Comparison of ENCODE assay signal across 1 cellular context in the genomic region with DNA sequence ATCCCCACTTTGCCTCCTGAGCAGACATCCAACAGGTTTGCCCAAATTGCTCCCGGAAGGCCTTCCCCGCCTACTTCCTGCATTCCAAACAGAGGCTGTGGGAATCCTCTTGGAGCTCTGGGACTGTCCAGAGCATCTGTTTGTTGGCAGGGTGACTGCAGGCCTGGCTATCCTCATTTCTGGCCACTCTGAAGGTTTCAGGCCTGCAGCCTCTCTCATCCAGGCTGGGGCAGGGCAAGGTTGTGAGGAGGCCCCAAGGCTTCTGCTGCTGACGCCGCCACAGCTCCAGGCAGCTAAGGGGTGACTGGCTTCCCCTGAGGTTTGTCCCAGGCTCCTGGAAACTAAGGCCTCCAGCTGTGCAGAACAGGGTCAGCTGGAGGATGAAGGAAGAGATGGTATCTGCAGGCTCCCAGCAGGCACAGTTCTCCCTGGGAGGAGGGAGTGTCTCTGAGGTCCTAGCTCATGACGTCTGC.
TF ChIP-seq lines count a peak whose summit lies in the region.

No MANE protein-coding gene starts in this region.

TF ChIP-seq in HepG2, 621 proteins besides CTCF, POLR2A, EP300 and RAD21 (continued from another document):
- TF ChIP-seq, protein P1, sequence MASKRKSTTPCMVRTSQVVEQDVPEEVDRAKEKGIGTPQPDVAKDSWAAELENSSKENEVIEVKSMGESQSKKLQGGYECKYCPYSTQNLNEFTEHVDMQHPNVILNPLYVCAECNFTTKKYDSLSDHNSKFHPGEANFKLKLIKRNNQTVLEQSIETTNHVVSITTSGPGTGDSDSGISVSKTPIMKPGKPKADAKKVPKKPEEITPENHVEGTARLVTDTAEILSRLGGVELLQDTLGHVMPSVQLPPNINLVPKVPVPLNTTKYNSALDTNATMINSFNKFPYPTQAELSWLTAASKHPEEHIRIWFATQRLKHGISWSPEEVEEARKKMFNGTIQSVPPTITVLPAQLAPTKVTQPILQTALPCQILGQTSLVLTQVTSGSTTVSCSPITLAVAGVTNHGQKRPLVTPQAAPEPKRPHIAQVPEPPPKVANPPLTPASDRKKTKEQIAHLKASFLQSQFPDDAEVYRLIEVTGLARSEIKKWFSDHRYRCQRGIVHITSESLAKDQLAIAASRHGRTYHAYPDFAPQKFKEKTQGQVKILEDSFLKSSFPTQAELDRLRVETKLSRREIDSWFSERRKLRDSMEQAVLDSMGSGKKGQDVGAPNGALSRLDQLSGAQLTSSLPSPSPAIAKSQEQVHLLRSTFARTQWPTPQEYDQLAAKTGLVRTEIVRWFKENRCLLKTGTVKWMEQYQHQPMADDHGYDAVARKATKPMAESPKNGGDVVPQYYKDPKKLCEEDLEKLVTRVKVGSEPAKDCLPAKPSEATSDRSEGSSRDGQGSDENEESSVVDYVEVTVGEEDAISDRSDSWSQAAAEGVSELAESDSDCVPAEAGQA (IDR thresholded peaks at IDR 0.05; ENCODE audit: low read depth): no peak
- TF ChIP-seq, protein P1 (CRISPR knock-in tag; IDR thresholded peaks at IDR 0.05; ENCODE audit: borderline replicate concordance): no peak
- TF ChIP-seq HOXA3 (CRISPR knock-in tag; IDR thresholded peaks at IDR 0.05) (0 out of 2 replicates have a peak, but pooled peaks have one; percentile 41), ZNF143 (CRISPR knock-in tag; IDR thresholded peaks at IDR 0.05) (peak; percentile 35; the same call in 1 of the 2 replicates), SP4 (CRISPR knock-in tag; IDR thresholded peaks at IDR 0.05) (peak; percentile 58; the same call in 1 of the 2 replicates)
